In the genomic region with DNA sequence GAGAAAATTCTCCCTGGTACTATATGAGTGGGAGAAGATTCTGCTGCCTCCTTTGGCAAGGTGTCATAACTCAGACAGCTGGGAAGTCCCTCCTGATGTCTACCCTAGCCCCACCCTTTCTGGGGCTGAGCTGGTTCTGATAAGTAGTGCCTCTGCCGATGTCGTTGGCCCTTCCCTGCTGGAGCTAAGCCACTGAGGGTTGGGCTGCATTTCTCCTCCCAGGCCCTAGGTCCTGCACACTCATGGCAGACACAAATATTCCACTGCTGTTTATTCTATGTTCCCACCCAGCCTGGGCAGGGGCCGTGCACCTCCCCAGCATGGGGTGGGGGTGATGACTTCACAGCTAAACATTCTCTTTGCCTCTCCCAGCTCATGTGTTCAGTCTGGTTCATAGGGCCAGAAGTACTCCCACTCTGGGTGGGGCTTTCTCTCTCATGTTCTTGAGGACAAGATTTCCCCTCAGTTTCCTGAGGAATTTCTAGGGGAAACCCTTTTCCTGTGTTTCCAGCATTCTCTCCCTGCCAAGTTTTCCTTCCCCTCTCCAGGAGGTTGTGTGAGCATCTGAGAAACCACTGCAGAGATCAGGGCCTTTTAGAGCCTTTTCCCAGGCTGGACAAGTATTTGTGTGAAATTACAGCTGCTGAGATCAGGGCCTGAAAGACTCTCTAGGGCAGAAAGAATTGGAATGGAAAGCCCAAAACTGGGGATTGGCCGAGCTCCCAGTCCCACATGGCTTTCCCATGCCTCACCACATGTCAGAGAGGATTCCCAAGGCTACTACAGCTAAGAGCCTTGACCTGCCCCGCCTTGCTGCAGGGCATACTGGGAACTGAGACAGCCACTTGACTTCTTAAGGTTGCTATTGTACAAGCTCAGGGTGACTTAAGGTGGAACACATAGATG, we compare ENCODE assay signal across 8 cellular contexts.
A peak's percentile ranks its signal among the peaks of the same experiment; 100 is the strongest.
DNase-seq lines count a peak whose midpoint lies in the region; ATAC-seq and TF ChIP-seq lines count a peak whose summit lies in the region.

No MANE protein-coding gene starts in this region.

- H3K4me1 ChIP-seq in SJCRH30: peaks cover 18% of the 10 kb centered on the region; the same call in 1 of the 2 replicates

- no peaks in the 10 kb centered on the region for H3K9me3 ChIP-seq in SJCRH30 (replicated peaks)

- no peak overlapping the region for H3K4me3 ChIP-seq in SJCRH30
- no peak overlapping the region for H3K4me3 ChIP-seq in epithelial cell of esophagus (ENCODE audit: low read length)

- ATAC-seq in GM21786 (IDR thresholded peaks at IDR 0.05; ENCODE audit: unreplicated experiment): no peak
- ATAC-seq in GM19397 (IDR thresholded peaks at IDR 0.05; ENCODE audit: unreplicated experiment): no peak
- no peak for ATAC-seq in stimulated activated memory B cell treated with anti-CD40 and anti-IgM and Interleukin-4, amounts not matched to agents 10 μg/mL and 1 μg/mL and 100 μg/mL, for 72 hours

- no peaks in the 10 kb centered on the region for H3K36me3 ChIP-seq in SJCRH30

- H3K27me3 Mint-ChIP-seq in stimulated activated memory B cell treated with anti-CD40 and anti-IgM and Interleukin-4, amounts not matched to agents 10 μg/mL and 1 μg/mL and 100 μg/mL, for 72 hours: no peaks in the 10 kb centered on the region

- peaks cover 17% of the 10 kb centered on the region for H3K4me1 Mint-ChIP-seq in stimulated activated memory B cell treated with anti-CD40 and anti-IgM and Interleukin-4, amounts not matched to agents 10 μg/mL and 1 μg/mL and 100 μg/mL, for 72 hours

- H3K36me3 Mint-ChIP-seq in stimulated activated memory B cell treated with anti-CD40 and anti-IgM and Interleukin-4, amounts not matched to agents 10 μg/mL and 1 μg/mL and 100 μg/mL, for 72 hours: peaks cover 12% of the 10 kb centered on the region

- no peak overlapping the region for H3K27ac Mint-ChIP-seq in stimulated activated memory B cell treated with anti-CD40 and anti-IgM and Interleukin-4, amounts not matched to agents 10 μg/mL and 1 μg/mL and 100 μg/mL, for 72 hours

- peak; percentile 92 for DNase-seq in GM03348 (ENCODE audit: low spot score)
- DNase-seq in SJCRH30: peak; percentile 64 to 68
- DNase-seq in epithelial cell of esophagus (ENCODE audit: low read depth): peak; percentile 99
- peak; percentile 95 for DNase-seq in myocyte (ENCODE audit: low read depth)
- no peak for DNase-seq in NCI-H1092 (lab: John Stamatoyannopoulos, UW)

- H3K27me3 ChIP-seq in SJCRH30: no peaks in the 10 kb centered on the region

- peak overlapping the region; percentile 43; the same call in 1 of the 2 replicates for H3K27ac ChIP-seq in SJCRH30

- H3K9me3 Mint-ChIP-seq in stimulated activated memory B cell treated with anti-CD40 and anti-IgM and Interleukin-4, amounts not matched to agents 10 μg/mL and 1 μg/mL and 100 μg/mL, for 72 hours: no peaks in the 10 kb centered on the region

- H3K4me3 Mint-ChIP-seq in stimulated activated memory B cell treated with anti-CD40 and anti-IgM and Interleukin-4, amounts not matched to agents 10 μg/mL and 1 μg/mL and 100 μg/mL, for 72 hours: no peak overlapping the region

- peak; percentile 10 for TF ChIP-seq CTCF in epithelial cell of esophagus (IDR thresholded peaks at IDR 0.05; ENCODE audit: insufficient read depth, low read depth, low read length, missing control alignments)
